Comparison of ENCODE assay signal across 9 cellular contexts in genomic region chr5:108003178-108003577, GRCh38.
DNase-seq lines count a peak whose midpoint lies in the region; ATAC-seq and TF ChIP-seq lines count a peak whose summit lies in the region.
"Had no signal": no experiment of that assay in that cellular context is flagged by ENCODE, and none has a peak within 500 bp of the region (broad histone marks: within the 10 kb centered on the region; RNA-seq: fewer than 3 reads in every experiment).

No MANE protein-coding gene starts in this region.

- H3K4me3 ChIP-seq in AG10803 (ENCODE audit: low read length) (peak overlapping the region; percentile 38), upper lobe of right lung (peak overlapping the region; percentile 30)

- H3K27me3 Mint-ChIP-seq in T-cell = no peaks in the 10 kb centered on the region

- POLR2A ChIA-PET in T-cell (lab: Charles Lee) = no interaction called here

- H3K9me3 ChIP-seq in upper lobe of right lung = no peaks in the 10 kb centered on the region
- H3K9me3 ChIP-seq: neutrophil had no signal

- DNase-seq in AG10803 (ENCODE audit: low read depth) (peak; percentile 42), T-cell (no peak), glomerular endothelial cell (ENCODE audit: extremely low read depth, low read depth, low spot score) (peak; percentile 44), upper lobe of right lung (no peak), 8988T (no peak)
- no peak for DNase-seq in activated effector memory CD4-positive, alpha-beta T cell treated with anti-CD3 and anti-CD28 coated beads, Interleukin-2, amount 50 U/mL, for 16 hours

- H3K36me3 ChIP-seq in upper lobe of right lung = no peaks in the 10 kb centered on the region
- H3K36me3 ChIP-seq: neutrophil had no signal

- no peaks in the 10 kb centered on the region for H3K27me3 ChIP-seq in upper lobe of right lung
- H3K27me3 ChIP-seq: neutrophil had no signal

- peak overlapping the region; percentile 57 to 85 for H3K27ac Mint-ChIP-seq in T-cell

- peaks cover 10 to 18% (median 14%) of the 10 kb centered on the region in 3 donors for H3K4me1 Mint-ChIP-seq in T-cell

- TF ChIP-seq CTCF in AG10803 (conservative IDR thresholded peaks at IDR 0.05; ENCODE audit: low read length) = no peak
- TF ChIP-seq CTCF in upper lobe of right lung (IDR thresholded peaks at IDR 0.05) = no peak

- intact Hi-C loops in upper lobe of right lung (cut with DNase I) = no loop called here

- CTCF ChIA-PET in T-cell (lab: Charles Lee) = no interaction called here

- no peaks in the 10 kb centered on the region for H3K9me3 Mint-ChIP-seq in T-cell

- peak overlapping the region in 2 of 3 donors; percentile 28 to 50 for H3K4me3 Mint-ChIP-seq in T-cell

- peaks cover 11% of the 10 kb centered on the region for H3K36me3 Mint-ChIP-seq in T-cell

- H3K4me1 ChIP-seq in upper lobe of right lung = peaks cover 5% of the 10 kb centered on the region

- ATAC-seq in GM18858 (IDR thresholded peaks at IDR 0.05; ENCODE audit: unreplicated experiment) = peak; percentile 95
- peak; percentile 92 for ATAC-seq in HG03066 (IDR thresholded peaks at IDR 0.05; ENCODE audit: low read depth, unreplicated experiment)
- peak in 3 of 4 experiments; percentile 45 to 81 (median 55) for ATAC-seq in T-cell (replicated peaks in 1 of 4)
- peak; percentile 78 for ATAC-seq in upper lobe of right lung

- H3K27ac ChIP-seq in upper lobe of right lung = no peak overlapping the region
- H3K27ac ChIP-seq: neutrophil had no signal

Comparison
In these comparisons a context has a peak if more than half of its experiments do, and no peak if none do; other contexts are left out.
1. DNase-seq: peak in AG10803 (single experiment) and glomerular endothelial cell (single experiment); none in T-cell (0 of 34), upper lobe of right lung (single experiment), 8988T (single experiment) and activated effector memory CD4-positive, alpha-beta T cell treated with anti-CD3 and anti-CD28 coated beads, Interleukin-2, amount 50 U/mL, for 16 hours (single experiment).
2. Peak in every context shown above with its lines, with median percentiles within 50 percentile points of each other: ATAC-seq.